Comparison of ENCODE assay signal across 10 cellular contexts in the genomic region with DNA sequence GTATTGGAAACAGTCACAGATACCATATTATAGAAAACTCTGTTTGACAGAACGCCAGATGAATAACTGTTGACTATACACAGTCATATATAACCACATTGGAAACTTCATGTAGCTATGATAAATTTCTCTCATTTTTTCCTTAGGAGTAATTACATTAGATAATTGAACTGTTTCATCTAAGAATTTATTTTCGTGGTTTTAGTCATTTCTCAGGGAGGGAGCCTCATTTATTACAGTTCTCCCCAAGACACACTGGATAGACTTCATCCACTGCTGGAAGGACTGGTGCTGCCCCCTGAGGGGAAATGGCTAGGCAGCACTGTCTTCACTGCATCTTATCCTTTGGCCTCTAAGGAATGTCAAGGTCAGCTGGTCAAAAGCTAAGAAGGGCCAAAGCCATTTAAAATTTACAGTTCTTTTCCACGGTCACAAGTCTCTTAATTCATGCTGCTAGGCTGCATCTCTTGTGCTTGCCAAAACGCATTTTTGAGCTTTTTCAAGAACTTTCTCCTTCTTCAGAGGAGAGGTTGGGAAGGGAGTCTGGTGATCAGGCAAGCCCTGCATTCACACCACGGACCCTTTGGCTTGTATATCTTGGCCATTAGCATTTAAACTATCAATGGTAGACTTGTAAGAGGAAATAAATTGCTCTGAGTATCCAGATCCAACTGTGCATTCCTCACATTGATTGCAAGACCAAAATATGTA.
DNase-seq lines count a peak whose midpoint lies in the region; ATAC-seq and TF ChIP-seq lines count a peak whose summit lies in the region.
"Had no signal": no experiment of that assay in that cellular context is flagged by ENCODE, and none has a peak within 500 bp of the region (broad histone marks: within the 10 kb centered on the region; RNA-seq: fewer than 3 reads in every experiment).

No MANE protein-coding gene starts in this region.

- WGBS in psoas muscle, 3 donors: 59 to 70% (median 60%) methylated on average over 5 of the region's 5 CpGs

- H3K36me3 ChIP-seq in psoas muscle (ENCODE audit: insufficient read depth in 1 of 2, low read depth in 1 of 2): peaks cover 0 to 1% of the 10 kb centered on the region in 2 donors

- no peaks in the 10 kb centered on the region for H3K27me3 ChIP-seq in psoas muscle (ENCODE audit: insufficient read depth in 3 of 3, low read length in 2 of 3)

- no peak overlapping the region for H3K4me3 ChIP-seq in fibroblast of mammary gland (ENCODE audit: control insufficient read depth, low read depth, low read length)
- no peak overlapping the region for H3K4me3 ChIP-seq in psoas muscle

- ATAC-seq in psoas muscle (no peak), HG03457 (IDR thresholded peaks at IDR 0.05; ENCODE audit: unreplicated experiment) (no peak), HG03039 (IDR thresholded peaks at IDR 0.05; ENCODE audit: unreplicated experiment) (no peak)

- H3K27ac ChIP-seq in psoas muscle: peak overlapping the region; percentile 25

- H3K4me1 ChIP-seq in psoas muscle: peaks cover 19% of the 10 kb centered on the region

- DNase-seq in EL (peak; percentile 91), RPMI7951 (ENCODE audit: low read depth) (peak; percentile 63), fibroblast of mammary gland (ENCODE audit: low read depth) (peak; percentile 76), psoas muscle (no peak), inferior parietal cortex (ENCODE audit: extremely low spot score) (no peak), NCI-H187 (lab: John Stamatoyannopoulos, UW) (no peak)
- DNase-seq: effector CD4-positive, alpha-beta T cell; NCI-H1436 had no signal

- intact Hi-C loops in psoas muscle (cut with DNase I): no loop called here

- H3K9me3 ChIP-seq in psoas muscle: no peaks in the 10 kb centered on the region

- TF ChIP-seq CTCF in fibroblast of mammary gland (conservative IDR thresholded peaks at IDR 0.05; ENCODE audit: control insufficient read depth, insufficient read depth, low read depth, low read length): peak; percentile 56
- TF ChIP-seq CTCF in psoas muscle (IDR thresholded peaks at IDR 0.05): peak; percentile 17

Comparison
In these comparisons a context has a peak if more than half of its experiments do, and no peak if none do; other contexts are left out.
1. DNase-seq: peak in EL (single experiment), RPMI7951 (single experiment) and fibroblast of mammary gland (single experiment); none in psoas muscle (0 of 2), inferior parietal cortex (single experiment) and NCI-H187 (0 of 2).